8 cellular contexts compared by ENCODE assay signal in genomic region chr18:26383454-26384270, GRCh38.
DNase-seq lines count a peak whose midpoint lies in the region; ATAC-seq and TF ChIP-seq lines count a peak whose summit lies in the region.

No MANE protein-coding gene starts in this region.

- H3K4ac ChIP-seq in neuronal stem cell (ENCODE audit: low read length): no peak overlapping the region

- H3K9ac ChIP-seq in neuronal stem cell (ENCODE audit: low read depth, low read length, poor library complexity): no peak overlapping the region

- no peaks in the 10 kb centered on the region for H3K79me1 ChIP-seq in neuronal stem cell (ENCODE audit: low read depth, low read length)

- no CpG with 5 or more reads among the region's 2 CpGs for WGBS in neuronal stem cell (ENCODE audit: extremely low coverage in 2 of 2, insufficient read length in 2 of 2, insufficient replicate concordance in 1 of 2), 2 donors

- no peak overlapping the region for H2BK15ac ChIP-seq in neuronal stem cell (ENCODE audit: low read length)

- H3K27ac ChIP-seq in neuronal stem cell (replicated peaks; ENCODE audit: low read length): no peak overlapping the region

- H2AFZ ChIP-seq in neuronal stem cell (ENCODE audit: low read length): peak overlapping the region; percentile 68

- H3K4me3 ChIP-seq in fibroblast of pulmonary artery (replicated peaks; ENCODE audit: low read depth, low read length) (no peak overlapping the region), neuronal stem cell (ENCODE audit: low read length in 2 of 2) (no peak overlapping the region)

- H2BK120ac ChIP-seq in neuronal stem cell (ENCODE audit: low read depth, low read length): no peak overlapping the region

- no peak overlapping the region for H3K18ac ChIP-seq in neuronal stem cell (ENCODE audit: low read length)

- H3K4me2 ChIP-seq in neuronal stem cell (ENCODE audit: insufficient read depth, low read length, poor library complexity, severe bottlenecking): no peak overlapping the region

- peak; percentile 83 for TF ChIP-seq CTCF in fibroblast of pulmonary artery (IDR thresholded peaks at IDR 0.05; ENCODE audit: low read length, missing control alignments)

- ATAC-seq in GM21576 (IDR thresholded peaks at IDR 0.05; ENCODE audit: unreplicated experiment) (peak; percentile 79), SK-N-SH treated with all-trans-retinoic acid at 6 μM for 48 hours (peak; percentile 90)

- no peaks in the 10 kb centered on the region for H3K9me3 ChIP-seq in neuronal stem cell (replicated peaks in 1 of 2; ENCODE audit: control insufficient read depth in 2 of 2, insufficient read depth in 1 of 2, low read depth in 1 of 2, low read length in 2 of 2)

- DNase-seq in GF-D8 (lab: John Stamatoyannopoulos, UW): peak; percentile 11
- DNase-seq in LoVo (ENCODE audit: low spot score): peak; percentile 55
- peak; percentile 79 for DNase-seq in fibroblast of pulmonary artery (ENCODE audit: low read depth)
- peak; percentile 33 for DNase-seq in neuronal stem cell (ENCODE audit: low spot score)
- no peak for DNase-seq in activated CD8-positive, alpha-beta memory T cell treated with anti-CD3 and anti-CD28 coated beads for 24 hours
- no peak for DNase-seq in activated effector memory CD4-positive, alpha-beta T cell treated with anti-CD3 and anti-CD28 coated beads, Interleukin-2, amount 50 U/mL, for 16 hours

- H3K27me3 ChIP-seq in neuronal stem cell (ENCODE audit: control insufficient read depth in 3 of 3, insufficient read depth in 3 of 3, low read depth in 1 of 3, low read length in 3 of 3): no peaks in the 10 kb centered on the region

- H3K4me1 ChIP-seq in neuronal stem cell (ENCODE audit: control insufficient read depth in 2 of 2, insufficient read depth in 1 of 2, low read depth in 1 of 2, low read length in 2 of 2): peaks cover 0 to 13% of the 10 kb centered on the region in 2 donors

- H3K36me3 ChIP-seq in neuronal stem cell (replicated peaks in 1 of 2; ENCODE audit: control insufficient read depth in 2 of 2, insufficient read depth in 2 of 2, low read length in 2 of 2): no peaks in the 10 kb centered on the region

- H3K14ac ChIP-seq in neuronal stem cell (ENCODE audit: low read length): no peak overlapping the region

- no peak overlapping the region for H2BK12ac ChIP-seq in neuronal stem cell (ENCODE audit: low read length)

- H4K8ac ChIP-seq in neuronal stem cell (ENCODE audit: low read depth, low read length): no peak overlapping the region

- H4K91ac ChIP-seq in neuronal stem cell (ENCODE audit: low read depth, low read length, poor library complexity): no peak overlapping the region

- H2BK5ac ChIP-seq in neuronal stem cell (ENCODE audit: low read length): no peak overlapping the region

- no peak overlapping the region for H2AK5ac ChIP-seq in neuronal stem cell (ENCODE audit: low read depth, low read length)

- H3K23ac ChIP-seq in neuronal stem cell (ENCODE audit: low read depth, low read length, poor library complexity): no peak overlapping the region

TF ChIP-seq in SK-N-SH treated with all-trans-retinoic acid at 6 μM for 48 hours, 23 proteins besides CTCF, POLR2A, EP300 and RAD21:
- TF ChIP-seq POU6F1 (CRISPR knock-in tag; IDR thresholded peaks at IDR 0.05; ENCODE audit: borderline replicate concordance, low read depth): no peak
- no peak for TF ChIP-seq ZFP30 (CRISPR knock-in tag; IDR thresholded peaks at IDR 0.05)
- TF ChIP-seq BACH2 (CRISPR knock-in tag; IDR thresholded peaks at IDR 0.05; ENCODE audit: borderline replicate concordance): no peak
- TF ChIP-seq ZNF565 (CRISPR knock-in tag; conservative IDR thresholded peaks at IDR 0.05; ENCODE audit: low read depth): no peak
- TF ChIP-seq ZC3H10 (CRISPR knock-in tag; IDR thresholded peaks at IDR 0.05): no peak
- TF ChIP-seq PPARA (CRISPR knock-in tag; IDR thresholded peaks at IDR 0.05; ENCODE audit: borderline replicate concordance): no peak
- TF ChIP-seq CREB5 (CRISPR knock-in tag; IDR thresholded peaks at IDR 0.05; ENCODE audit: low read depth): no peak
- no peak for TF ChIP-seq CSDC2 (CRISPR knock-in tag; IDR thresholded peaks at IDR 0.05)
- no peak for TF ChIP-seq SNAI2 (CRISPR knock-in tag; IDR thresholded peaks at IDR 0.05)
- no peak for TF ChIP-seq TOX (CRISPR knock-in tag; IDR thresholded peaks at IDR 0.05; ENCODE audit: borderline replicate concordance)
- TF ChIP-seq ARNTL (CRISPR knock-in tag; IDR thresholded peaks at IDR 0.05; ENCODE audit: borderline replicate concordance, low read depth): no peak
- no peak for TF ChIP-seq RARB (CRISPR knock-in tag; IDR thresholded peaks at IDR 0.05)
- no peak for TF ChIP-seq GLIS3 (CRISPR knock-in tag; IDR thresholded peaks at IDR 0.05)
- TF ChIP-seq OSR1 (CRISPR knock-in tag; IDR thresholded peaks at IDR 0.05): no peak
- TF ChIP-seq ISL1 (CRISPR knock-in tag; IDR thresholded peaks at IDR 0.05): no peak
- TF ChIP-seq, protein P1, sequence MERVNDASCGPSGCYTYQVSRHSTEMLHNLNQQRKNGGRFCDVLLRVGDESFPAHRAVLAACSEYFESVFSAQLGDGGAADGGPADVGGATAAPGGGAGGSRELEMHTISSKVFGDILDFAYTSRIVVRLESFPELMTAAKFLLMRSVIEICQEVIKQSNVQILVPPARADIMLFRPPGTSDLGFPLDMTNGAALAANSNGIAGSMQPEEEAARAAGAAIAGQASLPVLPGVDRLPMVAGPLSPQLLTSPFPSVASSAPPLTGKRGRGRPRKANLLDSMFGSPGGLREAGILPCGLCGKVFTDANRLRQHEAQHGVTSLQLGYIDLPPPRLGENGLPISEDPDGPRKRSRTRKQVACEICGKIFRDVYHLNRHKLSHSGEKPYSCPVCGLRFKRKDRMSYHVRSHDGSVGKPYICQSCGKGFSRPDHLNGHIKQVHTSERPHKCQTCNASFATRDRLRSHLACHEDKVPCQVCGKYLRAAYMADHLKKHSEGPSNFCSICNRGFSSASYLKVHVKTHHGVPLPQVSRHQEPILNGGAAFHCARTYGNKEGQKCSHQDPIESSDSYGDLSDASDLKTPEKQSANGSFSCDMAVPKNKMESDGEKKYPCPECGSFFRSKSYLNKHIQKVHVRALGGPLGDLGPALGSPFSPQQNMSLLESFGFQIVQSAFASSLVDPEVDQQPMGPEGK (CRISPR knock-in tag; IDR thresholded peaks at IDR 0.05; ENCODE audit: borderline replicate concordance): no peak
- no peak for TF ChIP-seq TCF4 (CRISPR knock-in tag; IDR thresholded peaks at IDR 0.05; ENCODE audit: borderline replicate concordance)

Comparison
In these comparisons a context has a peak if more than half of its experiments do, and no peak if none do; other contexts are left out.
1. DNase-seq: peak in GF-D8 (single experiment), LoVo (single experiment), fibroblast of pulmonary artery (single experiment) and neuronal stem cell (single experiment); none in activated CD8-positive, alpha-beta memory T cell treated with anti-CD3 and anti-CD28 coated beads for 24 hours (single experiment) and activated effector memory CD4-positive, alpha-beta T cell treated with anti-CD3 and anti-CD28 coated beads, Interleukin-2, amount 50 U/mL, for 16 hours (single experiment).